10 cellular contexts compared by ENCODE assay signal in the genomic region with DNA sequence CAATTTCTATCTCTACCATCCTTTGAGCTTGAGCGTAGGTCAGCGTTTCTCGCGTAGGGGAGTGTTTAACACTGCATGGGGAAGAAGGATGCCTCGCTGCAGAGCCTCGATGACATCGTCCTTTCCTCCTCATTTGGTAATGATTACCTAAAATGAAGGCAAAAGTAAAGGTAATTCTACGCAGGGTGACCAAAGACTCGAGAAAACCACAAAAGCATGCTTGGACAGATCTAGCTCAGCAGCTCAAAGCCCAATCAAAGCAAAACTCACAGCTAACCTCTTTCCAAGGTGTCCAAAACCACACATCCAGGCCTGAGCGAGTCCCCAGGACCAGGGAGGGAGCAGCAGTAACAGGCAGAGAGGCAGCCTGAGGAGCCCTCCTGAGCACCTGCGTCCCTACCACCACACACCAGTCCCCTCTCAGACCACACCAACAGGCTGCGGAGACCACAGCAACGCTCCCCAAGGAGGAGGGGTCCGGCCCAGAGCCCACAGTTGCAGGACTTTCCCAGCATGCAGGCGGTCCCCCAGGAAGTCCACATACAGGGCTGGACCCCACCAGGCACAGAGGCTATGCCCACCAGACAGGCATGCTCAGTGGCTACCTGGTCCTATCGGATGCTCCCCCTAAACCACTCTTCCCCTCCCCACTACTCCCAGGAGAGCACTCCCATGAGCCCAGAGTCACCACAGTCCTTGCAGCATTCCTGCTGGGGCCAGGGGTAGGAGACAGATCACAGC. TPM values are rescaled to one million over a fixed set of nuclear protein-coding genes. Genes with fewer than 3 reads are reported as not detected.
DNase-seq lines count a peak whose midpoint lies in the region; ATAC-seq and TF ChIP-seq lines count a peak whose summit lies in the region.
"Had no signal": no experiment of that assay in that cellular context is flagged by ENCODE, and none has a peak within 500 bp of the region (broad histone marks: within the 10 kb centered on the region; RNA-seq: fewer than 3 reads in every experiment).

No MANE protein-coding gene starts in this region.

- no peaks in the 10 kb centered on the region for H3K9me3 ChIP-seq in Caco-2
- peaks cover 5% of the 10 kb centered on the region for H3K9me3 ChIP-seq in HUES6 (ENCODE audit: control insufficient read depth, insufficient read depth, low read depth, low read length)

- no peak for ATAC-seq in central memory CD8-positive, alpha-beta T cell (replicated peaks; ENCODE audit: extremely low read depth, poor library complexity, severe bottlenecking)
- ATAC-seq in HG02763 (IDR thresholded peaks at IDR 0.05; ENCODE audit: unreplicated experiment) (no peak), GM21619 (IDR thresholded peaks at IDR 0.05; ENCODE audit: unreplicated experiment) (no peak)

- no peak for DNase-seq in Caco-2
- DNase-seq in central memory CD8-positive, alpha-beta T cell (ENCODE audit: low spot score in 2 of 2): no peak
- no peak for DNase-seq in osteocyte (ENCODE audit: extremely low spot score, unreplicated experiment)
- DNase-seq in NCI-H2171 (lab: John Stamatoyannopoulos, UW): no peak
- DNase-seq in T-helper 9 cell: no peak
- DNase-seq: activated effector memory CD4-positive, alpha-beta T cell treated with anti-CD3 and anti-CD28 coated beads, Interleukin-2, amount 50 U/mL, for 16 hours; NCI-H1930 had no signal

- H3K27ac Mint-ChIP-seq in Caco-2 (ENCODE audit: unreplicated experiment) (peak overlapping the region; percentile 70), osteocyte (ENCODE audit: unreplicated experiment) (no peak overlapping the region)
- H3K27ac Mint-ChIP-seq in central memory CD8-positive, alpha-beta T cell (ENCODE audit: low read depth): peak overlapping the region; percentile 68

- H3K4me3 Mint-ChIP-seq in Caco-2 (ENCODE audit: unreplicated experiment) (no peak overlapping the region), osteocyte (ENCODE audit: unreplicated experiment) (peak overlapping the region; percentile 34)
- peak overlapping the region; percentile 94 for H3K4me3 Mint-ChIP-seq in central memory CD8-positive, alpha-beta T cell

- CTCF ChIA-PET in Caco-2 (lab: Charles Lee): no interaction called here

- no peak for TF ChIP-seq CTCF in Caco-2 (IDR thresholded peaks at IDR 0.05; ENCODE audit: insufficient read depth in 1 of 2, low read depth in 1 of 2, low read length in 1 of 2, severe bottlenecking in 1 of 2, unreplicated experiment in 1 of 2)
- TF ChIP-seq CTCF in osteocyte (IDR thresholded peaks at IDR 0.05): no peak

- H3K9me3 Mint-ChIP-seq in Caco-2 (ENCODE audit: unreplicated experiment) (no peaks in the 10 kb centered on the region), osteocyte (ENCODE audit: unreplicated experiment) (no peaks in the 10 kb centered on the region)
- H3K9me3 Mint-ChIP-seq in central memory CD8-positive, alpha-beta T cell: no peaks in the 10 kb centered on the region

- no peak overlapping the region for H3K9ac ChIP-seq in HUES6 (ENCODE audit: low read length)

- H3K36me3 Mint-ChIP-seq in Caco-2 (ENCODE audit: insufficient read depth, unreplicated experiment) (peaks cover 69% of the 10 kb centered on the region), osteocyte (ENCODE audit: unreplicated experiment) (peaks cover 28% of the 10 kb centered on the region)
- H3K36me3 Mint-ChIP-seq in central memory CD8-positive, alpha-beta T cell (ENCODE audit: insufficient read depth): peaks cover 61% of the 10 kb centered on the region

- H3K27me3 ChIP-seq in Caco-2 (replicated peaks; ENCODE audit: control insufficient read depth, insufficient read depth, low read length): no peaks in the 10 kb centered on the region
- H3K27me3 ChIP-seq in HUES6 (ENCODE audit: control insufficient read depth, insufficient read depth, low read length): no peaks in the 10 kb centered on the region

- no TSS peak for BruUV-seq in Caco-2 (replicated peaks; lab: Mats Ljungman, UMichigan)

- H3K4me3 ChIP-seq in Caco-2 (ENCODE audit: low read depth, low read length) (no peak overlapping the region), HUES6 (ENCODE audit: low read depth, low read length) (peak overlapping the region; percentile 85; the same call in 1 of the 2 replicates)

- no peak overlapping the region for H3K27ac ChIP-seq in HUES6 (ENCODE audit: low read depth, low read length)

- POLR2A ChIA-PET in Caco-2 (lab: Charles Lee): no interaction called here

- peaks cover 13% of the 10 kb centered on the region for H3K4me1 ChIP-seq in Caco-2
- H3K4me1 ChIP-seq in HUES6 (ENCODE audit: control insufficient read depth, insufficient read depth, low read length): peaks cover 18% of the 10 kb centered on the region

- H3K27me3 Mint-ChIP-seq in Caco-2 (ENCODE audit: insufficient read depth, unreplicated experiment) (no peaks in the 10 kb centered on the region), osteocyte (ENCODE audit: unreplicated experiment) (no peaks in the 10 kb centered on the region)
- no peaks in the 10 kb centered on the region for H3K27me3 Mint-ChIP-seq in central memory CD8-positive, alpha-beta T cell

- H3K4me1 Mint-ChIP-seq in Caco-2 (ENCODE audit: low read depth, unreplicated experiment): no peaks in the 10 kb centered on the region
- H3K4me1 Mint-ChIP-seq in central memory CD8-positive, alpha-beta T cell: peaks cover 48% of the 10 kb centered on the region
- peaks cover 37% of the 10 kb centered on the region for H3K4me1 Mint-ChIP-seq in osteocyte (ENCODE audit: unreplicated experiment)

- peaks cover 6% of the 10 kb centered on the region for H3K36me3 ChIP-seq in Caco-2 (ENCODE audit: control insufficient read depth, insufficient read depth, low read length)
- peaks cover 48% of the 10 kb centered on the region for H3K36me3 ChIP-seq in HUES6 (ENCODE audit: control insufficient read depth, insufficient read depth, low read length)

- intact Hi-C loops in Caco-2 (cut with micrococcal nuclease; ENCODE audit: unreplicated experiment): no loop called here

RNA-seq across cellular contexts. Expression of a gene that starts 3.3 kb away (rescaled TPM):
- 46.9 and 48.3 TPM in 2 replicates for total RNA-seq in Caco-2 (2022)
- 34.3 and 40.6 TPM in 2 replicates for total RNA-seq in osteocyte

RNA-seq across cellular contexts. Expression of a gene that starts 29.3 kb away (rescaled TPM):
- total RNA-seq in Caco-2 (2022): 17.3 TPM in 2 replicates
- total RNA-seq in osteocyte: 17.2 and 17.3 TPM in 2 replicates
